Comparison of ENCODE assay signal across 1 cellular context in the genomic region with DNA sequence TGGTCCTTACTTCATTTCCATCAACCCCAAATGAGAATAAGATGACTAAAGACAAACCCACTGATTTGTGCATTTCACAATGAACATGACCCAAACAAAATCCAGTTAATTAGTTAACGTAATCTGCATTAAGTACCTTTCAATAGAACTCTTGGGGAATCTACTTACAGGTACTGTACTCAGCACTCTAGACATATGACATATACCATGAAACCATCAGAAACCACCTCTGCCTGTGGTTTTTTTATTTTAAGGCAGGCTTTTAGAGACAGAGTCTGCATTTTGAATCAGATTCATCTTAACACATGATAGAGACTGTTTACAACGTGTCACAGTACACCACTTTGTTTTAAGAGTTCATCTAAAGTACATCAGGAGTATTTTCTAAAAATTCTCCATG.
A peak's percentile ranks its signal among the peaks of the same experiment; 100 is the strongest.
TF ChIP-seq lines count a peak whose summit lies in the region.

No MANE protein-coding gene starts in this region.

TF ChIP-seq in GM12878, 131 proteins besides CTCF, POLR2A, EP300 and RAD21 (continued from another document and continues in another):
- TF ChIP-seq SMAD1 (IDR thresholded peaks at IDR 0.05; ENCODE audit: low read depth, partially characterized antibody) (no peak), MEF2A (IDR thresholded peaks at IDR 0.05; ENCODE audit: insufficient read depth, low read depth, low read length) (peak; percentile 83), ZNF217 (IDR thresholded peaks at IDR 0.05) (0 out of 2 replicates have a peak, but pooled peaks have one; percentile 29), NR2C1 (IDR thresholded peaks at IDR 0.05) (no peak), CREM (IDR thresholded peaks at IDR 0.05; ENCODE audit: low read depth) (peak; percentile 36; the same call in 1 of the 2 replicates), IKZF1 (conservative IDR thresholded peaks at IDR 0.05) (peak; percentile 22; the same call in 1 of the 2 replicates), JUND (IDR thresholded peaks at IDR 0.05; ENCODE audit: low read depth, low read length) (no peak), ZNF274 (IDR thresholded peaks at IDR 0.05; ENCODE audit: insufficient read depth, insufficient read length) (no peak), LARP7 (IDR thresholded peaks at IDR 0.05) (no peak), ZNF24 (IDR thresholded peaks at IDR 0.05) (peak; percentile 86), ZNF384 (IDR thresholded peaks at IDR 0.05; ENCODE audit: borderline replicate concordance, low read depth, low read length) (peak; percentile 59; the same call in 1 of the 2 replicates), FOXM1 (IDR thresholded peaks at IDR 0.05; ENCODE audit: low read depth, low read length) (0 out of 2 replicates have a peak, but pooled peaks have one; percentile 37), PAX8 (IDR thresholded peaks at IDR 0.05) (no peak), NFXL1 (IDR thresholded peaks at IDR 0.05; ENCODE audit: borderline replicate concordance) (no peak), BHLHE40 (IDR thresholded peaks at IDR 0.05; ENCODE audit: borderline replicate concordance in 1 of 2, low read depth in 2 of 2, low read length in 1 of 2) (peak; percentile 20 to 29; a peak in 2 of 4 replicates), MEF2B (IDR thresholded peaks at IDR 0.05; ENCODE audit: partially characterized antibody, poor library complexity, severe bottlenecking) (peak; percentile 56), RAD51 (IDR thresholded peaks at IDR 0.05) (peak; percentile 44; the same call in 1 of the 2 replicates), SPI1 (IDR thresholded peaks at IDR 0.05; ENCODE audit: borderline replicate concordance, insufficient read depth, low read depth, low read length) (no peak), MTA2 (IDR thresholded peaks at IDR 0.05; ENCODE audit: low read depth) (peak; percentile 84), ETV6 (conservative IDR thresholded peaks at IDR 0.05 in 1 of 2, IDR thresholded peaks at IDR 0.05 in 1 of 2; ENCODE audit: borderline replicate concordance in 1 of 2, low read depth in 1 of 2) (no peak; a peak in 1 of 4 replicates), ZSCAN29 (IDR thresholded peaks at IDR 0.05) (no peak), ATF7 (IDR thresholded peaks at IDR 0.05; ENCODE audit: low read depth) (peak; percentile 86), CREB1 (IDR thresholded peaks at IDR 0.05; ENCODE audit: low read depth) (no peak), SIX5 (IDR thresholded peaks at IDR 0.05; ENCODE audit: low read depth, low read length, severe bottlenecking) (no peak), YY1 (IDR thresholded peaks at IDR 0.05; ENCODE audit: low read depth, low read length) (no peak), ESRRA (IDR thresholded peaks at IDR 0.05; ENCODE audit: low read length) (no peak), JUNB (IDR thresholded peaks at IDR 0.05) (peak; percentile 69), TCF12 (IDR thresholded peaks at IDR 0.05; ENCODE audit: low read depth, low read length) (no peak), TCF3 (IDR thresholded peaks at IDR 0.05; ENCODE audit: borderline replicate concordance, insufficient read depth, low read depth, low read length) (no peak), IKZF2 (IDR thresholded peaks at IDR 0.05) (peak; percentile 40 to 41; a peak in 1 of 4 replicates), NFIC (IDR thresholded peaks at IDR 0.05; ENCODE audit: low read depth, low read length) (peak; percentile 59; the same call in 1 of the 2 replicates), CHD4 (IDR thresholded peaks at IDR 0.05) (no peak), CEBPB (IDR thresholded peaks at IDR 0.05; ENCODE audit: borderline replicate concordance in 1 of 2, low read depth in 2 of 2, low read length in 2 of 2) (peak in 1 of 2 experiments; percentile 33; a peak in 1 of 4 replicates), BRCA1 (IDR thresholded peaks at IDR 0.05; ENCODE audit: low read depth, low read length) (no peak)
- TF ChIP-seq, protein P1, sequence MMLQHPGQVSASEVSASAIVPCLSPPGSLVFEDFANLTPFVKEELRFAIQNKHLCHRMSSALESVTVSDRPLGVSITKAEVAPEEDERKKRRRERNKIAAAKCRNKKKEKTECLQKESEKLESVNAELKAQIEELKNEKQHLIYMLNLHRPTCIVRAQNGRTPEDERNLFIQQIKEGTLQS (IDR thresholded peaks at IDR 0.05; ENCODE audit: borderline replicate concordance, extremely low read depth, low read depth, low read length): no peak
- TF ChIP-seq, protein P2, sequence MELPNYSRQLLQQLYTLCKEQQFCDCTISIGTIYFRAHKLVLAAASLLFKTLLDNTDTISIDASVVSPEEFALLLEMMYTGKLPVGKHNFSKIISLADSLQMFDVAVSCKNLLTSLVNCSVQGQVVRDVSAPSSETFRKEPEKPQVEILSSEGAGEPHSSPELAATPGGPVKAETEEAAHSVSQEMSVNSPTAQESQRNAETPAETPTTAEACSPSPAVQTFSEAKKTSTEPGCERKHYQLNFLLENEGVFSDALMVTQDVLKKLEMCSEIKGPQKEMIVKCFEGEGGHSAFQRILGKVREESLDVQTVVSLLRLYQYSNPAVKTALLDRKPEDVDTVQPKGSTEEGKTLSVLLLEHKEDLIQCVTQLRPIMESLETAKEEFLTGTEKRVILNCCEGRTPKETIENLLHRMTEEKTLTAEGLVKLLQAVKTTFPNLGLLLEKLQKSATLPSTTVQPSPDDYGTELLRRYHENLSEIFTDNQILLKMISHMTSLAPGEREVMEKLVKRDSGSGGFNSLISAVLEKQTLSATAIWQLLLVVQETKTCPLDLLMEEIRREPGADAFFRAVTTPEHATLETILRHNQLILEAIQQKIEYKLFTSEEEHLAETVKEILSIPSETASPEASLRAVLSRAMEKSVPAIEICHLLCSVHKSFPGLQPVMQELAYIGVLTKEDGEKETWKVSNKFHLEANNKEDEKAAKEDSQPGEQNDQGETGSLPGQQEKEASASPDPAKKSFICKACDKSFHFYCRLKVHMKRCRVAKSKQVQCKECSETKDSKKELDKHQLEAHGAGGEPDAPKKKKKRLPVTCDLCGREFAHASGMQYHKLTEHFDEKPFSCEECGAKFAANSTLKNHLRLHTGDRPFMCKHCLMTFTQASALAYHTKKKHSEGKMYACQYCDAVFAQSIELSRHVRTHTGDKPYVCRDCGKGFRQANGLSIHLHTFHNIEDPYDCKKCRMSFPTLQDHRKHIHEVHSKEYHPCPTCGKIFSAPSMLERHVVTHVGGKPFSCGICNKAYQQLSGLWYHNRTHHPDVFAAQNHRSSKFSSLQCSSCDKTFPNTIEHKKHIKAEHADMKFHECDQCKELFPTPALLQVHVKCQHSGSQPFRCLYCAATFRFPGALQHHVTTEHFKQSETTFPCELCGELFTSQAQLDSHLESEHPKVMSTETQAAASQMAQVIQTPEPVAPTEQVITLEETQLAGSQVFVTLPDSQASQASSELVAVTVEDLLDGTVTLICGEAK (IDR thresholded peaks at IDR 0.05; ENCODE audit: borderline replicate concordance): no peak
- TF ChIP-seq, protein P3, sequence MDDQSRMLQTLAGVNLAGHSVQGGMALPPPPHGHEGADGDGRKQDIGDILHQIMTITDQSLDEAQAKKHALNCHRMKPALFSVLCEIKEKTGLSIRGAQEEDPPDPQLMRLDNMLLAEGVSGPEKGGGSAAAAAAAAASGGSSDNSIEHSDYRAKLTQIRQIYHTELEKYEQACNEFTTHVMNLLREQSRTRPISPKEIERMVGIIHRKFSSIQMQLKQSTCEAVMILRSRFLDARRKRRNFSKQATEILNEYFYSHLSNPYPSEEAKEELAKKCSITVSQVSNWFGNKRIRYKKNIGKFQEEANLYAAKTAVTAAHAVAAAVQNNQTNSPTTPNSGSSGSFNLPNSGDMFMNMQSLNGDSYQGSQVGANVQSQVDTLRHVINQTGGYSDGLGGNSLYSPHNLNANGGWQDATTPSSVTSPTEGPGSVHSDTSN (IDR thresholded peaks at IDR 0.05; ENCODE audit: insufficient replicate concordance, low read depth, low read length): no peak
- TF ChIP-seq, protein P4, sequence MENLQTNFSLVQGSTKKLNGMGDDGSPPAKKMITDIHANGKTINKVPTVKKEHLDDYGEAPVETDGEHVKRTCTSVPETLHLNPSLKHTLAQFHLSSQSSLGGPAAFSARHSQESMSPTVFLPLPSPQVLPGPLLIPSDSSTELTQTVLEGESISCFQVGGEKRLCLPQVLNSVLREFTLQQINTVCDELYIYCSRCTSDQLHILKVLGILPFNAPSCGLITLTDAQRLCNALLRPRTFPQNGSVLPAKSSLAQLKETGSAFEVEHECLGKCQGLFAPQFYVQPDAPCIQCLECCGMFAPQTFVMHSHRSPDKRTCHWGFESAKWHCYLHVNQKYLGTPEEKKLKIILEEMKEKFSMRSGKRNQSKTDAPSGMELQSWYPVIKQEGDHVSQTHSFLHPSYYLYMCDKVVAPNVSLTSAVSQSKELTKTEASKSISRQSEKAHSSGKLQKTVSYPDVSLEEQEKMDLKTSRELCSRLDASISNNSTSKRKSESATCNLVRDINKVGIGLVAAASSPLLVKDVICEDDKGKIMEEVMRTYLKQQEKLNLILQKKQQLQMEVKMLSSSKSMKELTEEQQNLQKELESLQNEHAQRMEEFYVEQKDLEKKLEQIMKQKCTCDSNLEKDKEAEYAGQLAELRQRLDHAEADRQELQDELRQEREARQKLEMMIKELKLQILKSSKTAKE (IDR thresholded peaks at IDR 0.05; ENCODE audit: low read depth, poor library complexity, severe bottlenecking): peak; percentile 93
- TF ChIP-seq, protein P5, sequence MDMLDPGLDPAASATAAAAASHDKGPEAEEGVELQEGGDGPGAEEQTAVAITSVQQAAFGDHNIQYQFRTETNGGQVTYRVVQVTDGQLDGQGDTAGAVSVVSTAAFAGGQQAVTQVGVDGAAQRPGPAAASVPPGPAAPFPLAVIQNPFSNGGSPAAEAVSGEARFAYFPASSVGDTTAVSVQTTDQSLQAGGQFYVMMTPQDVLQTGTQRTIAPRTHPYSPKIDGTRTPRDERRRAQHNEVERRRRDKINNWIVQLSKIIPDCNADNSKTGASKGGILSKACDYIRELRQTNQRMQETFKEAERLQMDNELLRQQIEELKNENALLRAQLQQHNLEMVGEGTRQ (IDR thresholded peaks at IDR 0.05; ENCODE audit: borderline replicate concordance, low read depth, low read length): no peak
- TF ChIP-seq, protein P6, sequence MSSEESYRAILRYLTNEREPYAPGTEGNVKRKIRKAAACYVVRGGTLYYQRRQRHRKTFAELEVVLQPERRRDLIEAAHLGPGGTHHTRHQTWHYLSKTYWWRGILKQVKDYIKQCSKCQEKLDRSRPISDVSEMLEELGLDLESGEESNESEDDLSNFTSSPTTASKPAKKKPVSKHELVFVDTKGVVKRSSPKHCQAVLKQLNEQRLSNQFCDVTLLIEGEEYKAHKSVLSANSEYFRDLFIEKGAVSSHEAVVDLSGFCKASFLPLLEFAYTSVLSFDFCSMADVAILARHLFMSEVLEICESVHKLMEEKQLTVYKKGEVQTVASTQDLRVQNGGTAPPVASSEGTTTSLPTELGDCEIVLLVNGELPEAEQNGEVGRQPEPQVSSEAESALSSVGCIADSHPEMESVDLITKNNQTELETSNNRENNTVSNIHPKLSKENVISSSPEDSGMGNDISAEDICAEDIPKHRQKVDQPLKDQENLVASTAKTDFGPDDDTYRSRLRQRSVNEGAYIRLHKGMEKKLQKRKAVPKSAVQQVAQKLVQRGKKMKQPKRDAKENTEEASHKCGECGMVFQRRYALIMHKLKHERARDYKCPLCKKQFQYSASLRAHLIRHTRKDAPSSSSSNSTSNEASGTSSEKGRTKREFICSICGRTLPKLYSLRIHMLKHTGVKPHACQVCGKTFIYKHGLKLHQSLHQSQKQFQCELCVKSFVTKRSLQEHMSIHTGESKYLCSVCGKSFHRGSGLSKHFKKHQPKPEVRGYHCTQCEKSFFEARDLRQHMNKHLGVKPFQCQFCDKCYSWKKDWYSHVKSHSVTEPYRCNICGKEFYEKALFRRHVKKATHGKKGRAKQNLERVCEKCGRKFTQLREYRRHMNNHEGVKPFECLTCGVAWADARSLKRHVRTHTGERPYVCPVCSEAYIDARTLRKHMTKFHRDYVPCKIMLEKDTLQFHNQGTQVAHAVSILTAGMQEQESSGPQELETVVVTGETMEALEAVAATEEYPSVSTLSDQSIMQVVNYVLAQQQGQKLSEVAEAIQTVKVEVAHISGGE (CRISPR knock-in tag; IDR thresholded peaks at IDR 0.05): no peak
- TF ChIP-seq, protein P7, sequence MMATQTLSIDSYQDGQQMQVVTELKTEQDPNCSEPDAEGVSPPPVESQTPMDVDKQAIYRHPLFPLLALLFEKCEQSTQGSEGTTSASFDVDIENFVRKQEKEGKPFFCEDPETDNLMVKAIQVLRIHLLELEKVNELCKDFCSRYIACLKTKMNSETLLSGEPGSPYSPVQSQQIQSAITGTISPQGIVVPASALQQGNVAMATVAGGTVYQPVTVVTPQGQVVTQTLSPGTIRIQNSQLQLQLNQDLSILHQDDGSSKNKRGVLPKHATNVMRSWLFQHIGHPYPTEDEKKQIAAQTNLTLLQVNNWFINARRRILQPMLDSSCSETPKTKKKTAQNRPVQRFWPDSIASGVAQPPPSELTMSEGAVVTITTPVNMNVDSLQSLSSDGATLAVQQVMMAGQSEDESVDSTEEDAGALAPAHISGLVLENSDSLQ (IDR thresholded peaks at IDR 0.05): no peak
- TF ChIP-seq, protein P8, sequence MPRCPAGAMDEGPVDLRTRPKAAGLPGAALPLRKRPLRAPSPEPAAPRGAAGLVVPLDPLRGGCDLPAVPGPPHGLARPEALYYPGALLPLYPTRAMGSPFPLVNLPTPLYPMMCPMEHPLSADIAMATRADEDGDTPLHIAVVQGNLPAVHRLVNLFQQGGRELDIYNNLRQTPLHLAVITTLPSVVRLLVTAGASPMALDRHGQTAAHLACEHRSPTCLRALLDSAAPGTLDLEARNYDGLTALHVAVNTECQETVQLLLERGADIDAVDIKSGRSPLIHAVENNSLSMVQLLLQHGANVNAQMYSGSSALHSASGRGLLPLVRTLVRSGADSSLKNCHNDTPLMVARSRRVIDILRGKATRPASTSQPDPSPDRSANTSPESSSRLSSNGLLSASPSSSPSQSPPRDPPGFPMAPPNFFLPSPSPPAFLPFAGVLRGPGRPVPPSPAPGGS (IDR thresholded peaks at IDR 0.05; ENCODE audit: borderline replicate concordance, insufficient read depth, low read depth, low read length, poor library complexity, severe bottlenecking): no peak
